8 cellular contexts compared by ENCODE assay signal in the genomic region with DNA sequence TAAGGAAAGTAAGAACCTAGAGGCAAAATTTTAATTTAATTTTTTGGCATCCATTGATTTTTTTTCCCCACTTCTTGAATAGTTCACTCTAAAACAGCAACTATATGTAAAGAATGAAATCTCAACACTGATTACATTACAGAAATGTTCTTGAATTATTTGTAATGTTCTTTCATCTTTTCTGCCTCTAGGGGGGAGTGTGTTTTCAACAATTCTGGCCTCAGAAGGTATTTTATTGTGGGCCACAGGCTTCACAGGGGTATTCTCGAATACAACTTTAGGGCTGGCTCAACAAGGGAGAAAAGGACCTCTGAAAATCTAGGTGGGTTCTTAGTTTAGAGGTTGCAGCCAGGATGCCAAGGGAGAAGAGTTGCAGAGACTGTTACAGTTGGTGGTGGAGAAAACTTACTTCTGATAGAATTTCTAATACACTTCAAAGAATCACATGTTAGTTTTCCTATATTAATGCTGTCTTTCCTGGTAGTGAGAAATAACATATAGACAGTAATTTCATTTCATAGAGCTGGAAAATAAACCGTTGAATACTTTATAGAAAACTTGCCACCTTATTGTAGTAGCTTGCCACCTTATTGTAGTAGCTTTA. TPM values are rescaled to one million over a fixed set of nuclear protein-coding genes. Genes with fewer than 3 reads are reported as not detected.
DNase-seq lines count a peak whose midpoint lies in the region; ATAC-seq and TF ChIP-seq lines count a peak whose summit lies in the region.

No MANE protein-coding gene starts in this region.

- no peaks in the 10 kb centered on the region for H3K36me3 ChIP-seq in CD8-positive, alpha-beta memory T cell (ENCODE audit: insufficient read depth, low read length)

- H3K4me1 Mint-ChIP-seq in immature natural killer cell, result peaks cover 34 to 37% of the 10 kb centered on the region in 2 donors
- peaks cover 22% of the 10 kb centered on the region for H3K4me1 Mint-ChIP-seq in activated CD4-positive, alpha-beta T cell treated with anti-CD3 and anti-CD28 coated beads, Interleukin-2, amount 10 ng/mL, durations not matched to agents 7 days and 5 days
- H3K4me1 Mint-ChIP-seq in CD8-positive, alpha-beta memory T cell, result peaks cover 15 to 30% (median 18%) of the 10 kb centered on the region in 3 donors
- H3K4me1 Mint-ChIP-seq in activated T-cell treated with anti-CD3 and anti-CD28 coated beads, Interleukin-2, amount 50 U/mL, for 4 hours (ENCODE audit: low read depth), result peaks cover 23% of the 10 kb centered on the region

- peak; percentile 44 for TF ChIP-seq CTCF in GM13977 (IDR thresholded peaks at IDR 0.05; ENCODE audit: extremely low read depth, insufficient read depth, missing control alignments)

- H3K9me3 ChIP-seq in CD8-positive, alpha-beta memory T cell (ENCODE audit: low read length), result no peaks in the 10 kb centered on the region

- peaks cover 9 to 18% (median 16%) of the 10 kb centered on the region in 3 donors for H3K27me3 Mint-ChIP-seq in immature natural killer cell (ENCODE audit: low read depth in 3 of 3)
- H3K27me3 Mint-ChIP-seq in activated CD4-positive, alpha-beta T cell treated with anti-CD3 and anti-CD28 coated beads, Interleukin-2, amount 10 ng/mL, durations not matched to agents 7 days and 5 days, result peaks cover 51% of the 10 kb centered on the region
- peaks cover 35 to 55% of the 10 kb centered on the region in 2 donors for H3K27me3 Mint-ChIP-seq in CD8-positive, alpha-beta memory T cell
- H3K27me3 Mint-ChIP-seq in activated T-cell treated with anti-CD3 and anti-CD28 coated beads, Interleukin-2, amount 50 U/mL, for 4 hours (ENCODE audit: low read depth), result peaks cover 50% of the 10 kb centered on the region

- POLR2A ChIA-PET in activated CD4-positive, alpha-beta T cell treated with anti-CD3 and anti-CD28 coated beads, Interleukin-2, amount 10 ng/mL, durations not matched to agents 7 days and 5 days (lab: Charles Lee), result no interaction called here
- POLR2A ChIA-PET in CD8-positive, alpha-beta memory T cell (lab: Charles Lee), result no interaction called here

- no peak overlapping the region for H3K27ac ChIP-seq in CD8-positive, alpha-beta memory T cell (ENCODE audit: low read depth, low read length)

- H3K4me1 ChIP-seq in CD8-positive, alpha-beta memory T cell (ENCODE audit: insufficient read depth, low read length), result no peaks in the 10 kb centered on the region

- H3K4me3 ChIP-seq in CD8-positive, alpha-beta memory T cell (ENCODE audit: low read length), result no peak overlapping the region

- H3K9me3 Mint-ChIP-seq in immature natural killer cell, result peaks cover 0 to 5% (median 0%) of the 10 kb centered on the region in 6 donors
- H3K9me3 Mint-ChIP-seq in activated CD4-positive, alpha-beta T cell treated with anti-CD3 and anti-CD28 coated beads, Interleukin-2, amount 10 ng/mL, durations not matched to agents 7 days and 5 days, result no peaks in the 10 kb centered on the region
- peaks cover 2 to 7% (median 2%) of the 10 kb centered on the region in 5 donors for H3K9me3 Mint-ChIP-seq in CD8-positive, alpha-beta memory T cell
- no peaks in the 10 kb centered on the region for H3K9me3 Mint-ChIP-seq in activated T-cell treated with anti-CD3 and anti-CD28 coated beads, Interleukin-2, amount 50 U/mL, for 4 hours

- no peak overlapping the region for H3K27ac Mint-ChIP-seq in immature natural killer cell
- no peak overlapping the region for H3K27ac Mint-ChIP-seq in activated CD4-positive, alpha-beta T cell treated with anti-CD3 and anti-CD28 coated beads, Interleukin-2, amount 10 ng/mL, durations not matched to agents 7 days and 5 days
- H3K27ac Mint-ChIP-seq in CD8-positive, alpha-beta memory T cell, result no peak overlapping the region

- no peaks in the 10 kb centered on the region for H3K36me3 Mint-ChIP-seq in immature natural killer cell
- H3K36me3 Mint-ChIP-seq in activated CD4-positive, alpha-beta T cell treated with anti-CD3 and anti-CD28 coated beads, Interleukin-2, amount 10 ng/mL, durations not matched to agents 7 days and 5 days (ENCODE audit: low read depth), result no peaks in the 10 kb centered on the region
- no peaks in the 10 kb centered on the region for H3K36me3 Mint-ChIP-seq in CD8-positive, alpha-beta memory T cell
- no peaks in the 10 kb centered on the region for H3K36me3 Mint-ChIP-seq in activated T-cell treated with anti-CD3 and anti-CD28 coated beads, Interleukin-2, amount 50 U/mL, for 4 hours (ENCODE audit: insufficient read depth)

- peak; percentile 32 for DNase-seq in 8988T
- DNase-seq in GM13977 (ENCODE audit: low spot score), result peak; percentile 43
- DNase-seq in SHP77 treated with DMSO at 0.1 percent for 48 hours (lab: John Stamatoyannopoulos, UW), result peak; percentile 46
- peak; percentile 53 for DNase-seq in glomerular visceral epithelial cell (ENCODE audit: extremely low spot score)
- DNase-seq in immature natural killer cell, result no peak
- DNase-seq in activated CD4-positive, alpha-beta T cell treated with anti-CD3 and anti-CD28 coated beads, Interleukin-2, amount 10 ng/mL, durations not matched to agents 7 days and 5 days, result no peak
- no peak for DNase-seq in CD8-positive, alpha-beta memory T cell
- no peak for DNase-seq in activated T-cell treated with anti-CD3 and anti-CD28 coated beads, Interleukin-2, amount 50 U/mL, for 4 hours

- in situ Hi-C loops in GM13977 (cut with MboI; ENCODE audit: low pct_unique_long_range_greater_than_20kb, low sequenced_read_pairs, unreplicated experiment), result loop anchor here (25.0 kb wide), 1 partner anchor 705 kb away; no protein-coding TSS in a partner anchor

- peaks cover 4% of the 10 kb centered on the region for H3K27me3 ChIP-seq in CD8-positive, alpha-beta memory T cell (ENCODE audit: insufficient read depth, low read length, poor library complexity, severe bottlenecking)

- peak overlapping the region in 1 of 5 donors; percentile 18 for H3K4me3 Mint-ChIP-seq in immature natural killer cell
- no peak overlapping the region for H3K4me3 Mint-ChIP-seq in activated CD4-positive, alpha-beta T cell treated with anti-CD3 and anti-CD28 coated beads, Interleukin-2, amount 10 ng/mL, durations not matched to agents 7 days and 5 days
- no peak overlapping the region for H3K4me3 Mint-ChIP-seq in CD8-positive, alpha-beta memory T cell
- H3K4me3 Mint-ChIP-seq in activated T-cell treated with anti-CD3 and anti-CD28 coated beads, Interleukin-2, amount 50 U/mL, for 4 hours, result no peak overlapping the region

- no peak for ATAC-seq in activated T-cell treated with anti-CD3 and anti-CD28 coated beads, Interleukin-2, amount 50 U/mL, for 4 hours

- CTCF ChIA-PET in activated CD4-positive, alpha-beta T cell treated with anti-CD3 and anti-CD28 coated beads, Interleukin-2, amount 10 ng/mL, durations not matched to agents 7 days and 5 days (lab: Charles Lee), result no interaction called here
- CTCF ChIA-PET in CD8-positive, alpha-beta memory T cell (lab: Charles Lee), result no interaction called here

RNA-seq across cellular contexts. Expression of a gene that starts 3.6 kb away (rescaled TPM):
- under 1 TPM in 1 of 3 donors, not detected in 2; 0.04 TPM for polyA plus RNA-seq in immature natural killer cell
- total RNA-seq in activated CD4-positive, alpha-beta T cell treated with anti-CD3 and anti-CD28 coated beads, Interleukin-2, amount 10 ng/mL, durations not matched to agents 7 days and 5 days, result not detected
- total RNA-seq in CD8-positive, alpha-beta memory T cell, result not detected
- polyA plus RNA-seq in CD8-positive, alpha-beta memory T cell, result not detected
- total RNA-seq in activated T-cell treated with anti-CD3 and anti-CD28 coated beads, Interleukin-2, amount 50 U/mL, for 4 hours, result under 1 TPM in 2 of 3 donors, not detected in 1; 0.05 to 0.08 TPM

Comparison
In these comparisons a context has a peak if more than half of its experiments do, and no peak if none do; other contexts are left out.
1. DNase-seq: peak in 8988T (single experiment), GM13977 (single experiment), SHP77 treated with DMSO at 0.1 percent for 48 hours (single experiment) and glomerular visceral epithelial cell (single experiment); none in immature natural killer cell (0 of 3), activated CD4-positive, alpha-beta T cell treated with anti-CD3 and anti-CD28 coated beads, Interleukin-2, amount 10 ng/mL, durations not matched to agents 7 days and 5 days (single experiment), CD8-positive, alpha-beta memory T cell (0 of 5) and activated T-cell treated with anti-CD3 and anti-CD28 coated beads, Interleukin-2, amount 50 U/mL, for 4 hours (single experiment).